In genomic region chr7:23530355-23530754, GRCh38 we compare ENCODE assay signal across 8 cellular contexts. TPM values are rescaled to one million over a fixed set of nuclear protein-coding genes. Genes with fewer than 3 reads are reported as not detected.
A peak's percentile ranks its signal among the peaks of the same experiment; 100 is the strongest.
DNase-seq lines count a peak whose midpoint lies in the region; ATAC-seq lines count a peak whose summit lies in the region.

No MANE protein-coding gene starts in this region.

- H3K36me3 ChIP-seq in iPS DF 6.9 (ENCODE audit: control insufficient read depth, insufficient read depth, low read length) = no peaks in the 10 kb centered on the region

- no peaks in the 10 kb centered on the region for H3K9me3 ChIP-seq in iPS DF 6.9 (ENCODE audit: control insufficient read depth, insufficient read depth, low read length)

- H3K27ac ChIP-seq in iPS DF 6.9 (ENCODE audit: low read length) = no peak overlapping the region

- no peaks in the 10 kb centered on the region for H3K27me3 ChIP-seq in iPS DF 6.9 (ENCODE audit: control insufficient read depth, insufficient read depth, low read length)

- H3K4me3 ChIP-seq in iPS DF 6.9 (ENCODE audit: low read length) (peak overlapping the region; percentile 92; the same call in 1 of the 2 replicates), skeletal muscle cell (ENCODE audit: low read depth, low read length) (peak overlapping the region; percentile 95)

- no peaks in the 10 kb centered on the region for H3K4me1 ChIP-seq in iPS DF 6.9 (ENCODE audit: control insufficient read depth, insufficient read depth, low read length)

- no peaks in the 10 kb centered on the region for H3K9me3 Mint-ChIP-seq in activated naive CD4-positive, alpha-beta T cell treated with anti-CD3 and anti-CD28 coated beads, Interleukin-2, amount 50 U/mL, for 72 hours

- no CpG with 5 or more reads among the region's 7 CpGs for WGBS in iPS DF 6.9 (ENCODE audit: insufficient coverage, insufficient read length)

- peaks cover 21 to 35% of the 10 kb centered on the region in 2 donors for H3K36me3 Mint-ChIP-seq in activated naive CD4-positive, alpha-beta T cell treated with anti-CD3 and anti-CD28 coated beads, Interleukin-2, amount 50 U/mL, for 72 hours

- ATAC-seq in HG02642 (IDR thresholded peaks at IDR 0.05; ENCODE audit: poor library complexity, unreplicated experiment) (peak; percentile 22), HG02759 (IDR thresholded peaks at IDR 0.05; ENCODE audit: unreplicated experiment) (no peak)
- no peak for ATAC-seq in activated naive CD4-positive, alpha-beta T cell treated with anti-CD3 and anti-CD28 coated beads, Interleukin-2, amount 50 U/mL, for 72 hours

- peak overlapping the region; percentile 99 to 100 for H3K27ac Mint-ChIP-seq in activated naive CD4-positive, alpha-beta T cell treated with anti-CD3 and anti-CD28 coated beads, Interleukin-2, amount 50 U/mL, for 72 hours

- peak; percentile 12 for DNase-seq in activated T-cell treated with anti-CD3 and anti-CD28 coated beads for 1 hour (ENCODE audit: low read depth)
- no peak for DNase-seq in activated T-cell treated with anti-CD3 and anti-CD28 coated beads, Interleukin-2, amount 50 U/mL, for 1 hour
- DNase-seq in NCI-H526 treated with DMSO at 0.1 percent for 48 hours (lab: John Stamatoyannopoulos, UW) = peak; percentile 21
- peak in 1 of 2 donors; percentile 33 for DNase-seq in activated naive CD4-positive, alpha-beta T cell treated with anti-CD3 and anti-CD28 coated beads, Interleukin-2, amount 50 U/mL, for 72 hours (ENCODE audit: low spot score in 2 of 2)
- DNase-seq in iPS DF 6.9 (ENCODE audit: low read depth, low spot score) = no peak
- no peak for DNase-seq in skeletal muscle cell (ENCODE audit: low read depth)

RNA-seq across cellular contexts. Expression of gene TRA2A, which starts 1.4 kb away (rescaled TPM):
- total RNA-seq in activated naive CD4-positive, alpha-beta T cell treated with anti-CD3 and anti-CD28 coated beads, Interleukin-2, amount 50 U/mL, for 72 hours = 100 to 1,000 TPM in 1 of 2 donors, 10 to 100 TPM in 1; 85.8 to 114 TPM

Comparison
In these comparisons a context has a peak if more than half of its experiments do, and no peak if none do; other contexts are left out.
1. DNase-seq: peak in activated T-cell treated with anti-CD3 and anti-CD28 coated beads for 1 hour (single experiment) and NCI-H526 treated with DMSO at 0.1 percent for 48 hours (single experiment); none in activated T-cell treated with anti-CD3 and anti-CD28 coated beads, Interleukin-2, amount 50 U/mL, for 1 hour (single experiment), iPS DF 6.9 (single experiment) and skeletal muscle cell (single experiment).